Comparison of ENCODE assay signal across 23 cellular contexts in the genomic region with DNA sequence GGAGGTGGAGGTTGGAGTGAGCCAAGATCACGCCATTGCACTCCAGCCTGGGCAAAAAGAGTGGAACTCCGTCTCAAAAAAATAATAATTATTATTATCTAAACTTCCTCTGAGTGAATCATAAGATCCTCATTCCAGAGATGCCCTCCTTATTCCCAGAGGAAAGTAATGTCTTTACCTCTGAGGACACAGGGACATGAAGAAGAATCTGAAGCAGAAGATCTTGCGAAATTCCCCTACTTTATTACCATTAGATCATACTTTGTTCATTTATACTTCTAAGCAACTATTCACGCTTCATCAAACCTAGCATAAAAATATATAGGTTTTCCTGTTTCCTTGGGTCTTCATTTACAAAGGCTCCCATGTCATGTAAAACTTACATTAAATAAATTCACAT.
"Had no signal": no experiment of that assay in that cellular context is flagged by ENCODE, and none has a peak within 500 bp of the region (broad histone marks: within the 10 kb centered on the region; RNA-seq: fewer than 3 reads in every experiment).

No MANE protein-coding gene starts in this region.

- H3K27me3 ChIP-seq: body of pancreas, esophagus muscularis mucosa, left lung, right lobe of liver, tibial artery had no signal

- H3K27ac ChIP-seq: body of pancreas, esophagus muscularis mucosa, left lung, right lobe of liver, tibial artery had no signal

- H3K4me1 ChIP-seq: body of pancreas, right lobe of liver had no signal

- H3K9me3 ChIP-seq: body of pancreas, esophagus muscularis mucosa, left lung, right lobe of liver, tibial artery had no signal

- H3K4me3 ChIP-seq: body of pancreas, esophagus muscularis mucosa, left lung, lung, right lobe of liver, tibial artery had no signal

- ATAC-seq: body of pancreas; left lung; right lobe of liver; stimulated activated effector memory CD8-positive, alpha-beta T cell treated with anti-CD3 and anti-CD28 coated beads, Interleukin-12 subunit alpha, Interleukin-12 subunit beta, amount 100 ng/mL, for 72 hours; stimulated activated naive CD8-positive, alpha-beta T cell treated with anti-CD3 and anti-CD28 coated beads, Interleukin-15, amount 100 ng/mL, for 72 hours; WTC11 had no signal

- H3K36me3 ChIP-seq: esophagus muscularis mucosa, left lung, right lobe of liver, tibial artery had no signal

- DNase-seq: activated CD8-positive, alpha-beta memory T cell treated with anti-CD3 and anti-CD28 coated beads, Interleukin-2, amount 50 U/mL, for 48 hours; activated effector memory CD4-positive, alpha-beta T cell treated with Interleukin-2 at 50 U/mL for 16 hours; activated naive CD4-positive, alpha-beta T cell treated with anti-CD3 and anti-CD28 coated beads for 36 hours; activated naive CD8-positive, alpha-beta T cell treated with anti-CD3 and anti-CD28 coated beads, Interleukin-2, amount 10 ng/mL, durations not matched to agents 7 days and 5 days; activated T-cell treated with anti-CD3 and anti-CD28 coated beads, Interleukin-2, amount 50 U/mL, for 48 hours; anterior cingulate cortex; body of pancreas; caudate nucleus; dermis blood vessel endothelial cell; effector CD8-positive, alpha-beta T cell; left lung; naive B cell; occipital lobe; right lobe of liver; small intestine; stimulated activated CD4-positive, alpha-beta T cell treated with anti-CD3 and anti-CD28 coated beads, Interleukin-2, amount 100 ng/mL, for 24 hours; stimulated activated naive CD8-positive, alpha-beta T cell treated with anti-CD3 and anti-CD28 coated beads, Interleukin-15, amount 100 ng/mL, for 72 hours; T1000; tibial artery had no signal
